11 cellular contexts compared by ENCODE assay signal in the genomic region with DNA sequence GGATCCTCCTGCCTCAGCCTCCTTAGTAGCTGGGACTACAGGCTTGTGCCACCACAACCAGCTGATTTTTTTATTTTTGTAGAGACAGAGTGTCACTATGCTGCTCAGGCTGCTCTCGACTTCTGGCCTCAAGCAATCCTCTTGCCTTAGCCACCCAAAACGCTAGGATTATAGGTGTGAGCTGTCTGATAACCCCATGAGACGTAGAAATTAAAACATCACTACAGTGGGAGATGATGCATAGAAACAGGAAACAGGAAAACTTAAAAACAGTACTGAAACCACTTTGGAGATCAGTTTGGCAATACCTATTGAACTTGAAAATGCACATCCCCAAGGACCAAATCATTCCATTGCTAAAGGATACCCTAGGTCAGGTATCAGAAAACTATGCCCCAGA. TPM values are rescaled to one million over a fixed set of nuclear protein-coding genes. Genes with fewer than 3 reads are reported as not detected.
DNase-seq lines count a peak whose midpoint lies in the region; ATAC-seq and TF ChIP-seq lines count a peak whose summit lies in the region.
"Had no signal": no experiment of that assay in that cellular context is flagged by ENCODE, and none has a peak within 500 bp of the region (broad histone marks: within the 10 kb centered on the region; RNA-seq: fewer than 3 reads in every experiment).

No MANE protein-coding gene starts in this region.

- H3K36me3 ChIP-seq in heart left ventricle (no peaks in the 10 kb centered on the region), lower lobe of right lung (no peaks in the 10 kb centered on the region), vagina (no peaks in the 10 kb centered on the region), WERI-Rb-1 (peaks cover 2% of the 10 kb centered on the region; the same call in 1 of the 2 replicates), prostate gland (no peaks in the 10 kb centered on the region)
- H3K36me3 ChIP-seq: pancreas had no signal

- no peaks in the 10 kb centered on the region for H3K27me3 Mint-ChIP-seq in T-helper 17 cell

- H3K27ac ChIP-seq in heart left ventricle: peak overlapping the region in 7 of 12 donors; percentile 8 to 66 (median 40)
- peak overlapping the region; percentile 6 for H3K27ac ChIP-seq in lower lobe of right lung
- H3K27ac ChIP-seq in vagina: peak overlapping the region; percentile 66
- no peak overlapping the region for H3K27ac ChIP-seq in WERI-Rb-1
- H3K27ac ChIP-seq in prostate gland: no peak overlapping the region
- H3K27ac ChIP-seq: C4-2B had no signal

- H3K27ac Mint-ChIP-seq in T-helper 17 cell: peak overlapping the region; percentile 85

- intact Hi-C loops in heart left ventricle (cut with DNase I) (no loop called here), Right ventricle myocardium inferior (cut with DNase I) (no loop called here), lower lobe of right lung (cut with DNase I) (no loop called here), vagina (cut with DNase I) (no loop called here), prostate gland (cut with DNase I) (no loop called here)

- ATAC-seq in heart left ventricle: no peak
- no peak for ATAC-seq in Right ventricle myocardium inferior
- ATAC-seq in T-helper 17 cell: peak; percentile 16
- ATAC-seq in lower lobe of right lung: no peak

- TF ChIP-seq POLR2A in heart left ventricle (IDR thresholded peaks at IDR 0.05) (no peak), vagina (IDR thresholded peaks at IDR 0.05) (no peak), prostate gland (IDR thresholded peaks at IDR 0.05) (no peak)

- H3K9me3 ChIP-seq in heart left ventricle: no peaks in the 10 kb centered on the region
- H3K9me3 ChIP-seq in T-helper 17 cell (ENCODE audit: control insufficient read depth, low read length, poor library complexity, severe bottlenecking): no peaks in the 10 kb centered on the region
- no peaks in the 10 kb centered on the region for H3K9me3 ChIP-seq in lower lobe of right lung
- no peaks in the 10 kb centered on the region for H3K9me3 ChIP-seq in vagina
- no peaks in the 10 kb centered on the region for H3K9me3 ChIP-seq in WERI-Rb-1 (ENCODE audit: severe bottlenecking)
- no peaks in the 10 kb centered on the region for H3K9me3 ChIP-seq in prostate gland
- H3K9me3 ChIP-seq: pancreas had no signal

- H3K27me3 ChIP-seq in heart left ventricle: no peaks in the 10 kb centered on the region
- H3K27me3 ChIP-seq in lower lobe of right lung (ENCODE audit: low read depth): no peaks in the 10 kb centered on the region
- no peaks in the 10 kb centered on the region for H3K27me3 ChIP-seq in vagina
- H3K27me3 ChIP-seq in WERI-Rb-1 (ENCODE audit: insufficient read depth, low read depth, severe bottlenecking): no peaks in the 10 kb centered on the region
- no peaks in the 10 kb centered on the region for H3K27me3 ChIP-seq in prostate gland (replicated peaks; ENCODE audit: insufficient read depth)
- H3K27me3 ChIP-seq: pancreas had no signal

- H3K4me1 Mint-ChIP-seq in T-helper 17 cell: peaks cover 52% of the 10 kb centered on the region

- H3K4me3 ChIP-seq in heart left ventricle (no peak overlapping the region), lower lobe of right lung (no peak overlapping the region), vagina (no peak overlapping the region), WERI-Rb-1 (ENCODE audit: low read depth, low read length) (no peak overlapping the region), prostate gland (no peak overlapping the region)
- H3K4me3 ChIP-seq: pancreas had no signal

- TF ChIP-seq CTCF in heart left ventricle (IDR thresholded peaks at IDR 0.05) (no peak), lower lobe of right lung (IDR thresholded peaks at IDR 0.05) (no peak), vagina (IDR thresholded peaks at IDR 0.05) (no peak), WERI-Rb-1 (IDR thresholded peaks at IDR 0.05; ENCODE audit: low read depth, low read length) (no peak), prostate gland (IDR thresholded peaks at IDR 0.05) (no peak)

- WGBS in heart left ventricle, 4 donors: 76 to 86% (median 81%) methylated on average over 3 of the region's 3 CpGs
- WGBS in prostate gland: 91% methylated on average over 3 of the region's 3 CpGs

- H3K4me3 Mint-ChIP-seq in T-helper 17 cell: peak overlapping the region; percentile 72

- peaks cover 5 to 96% (median 70%) of the 10 kb centered on the region in 12 donors for H3K4me1 ChIP-seq in heart left ventricle
- peaks cover 79% of the 10 kb centered on the region for H3K4me1 ChIP-seq in lower lobe of right lung
- peaks cover 65% of the 10 kb centered on the region for H3K4me1 ChIP-seq in vagina
- peaks cover 10% of the 10 kb centered on the region for H3K4me1 ChIP-seq in prostate gland (replicated peaks)

- H3K36me3 Mint-ChIP-seq in T-helper 17 cell (ENCODE audit: low read depth): no peaks in the 10 kb centered on the region

- DNase-seq in heart left ventricle (no peak), Right ventricle myocardium inferior (ENCODE audit: missing footprints) (no peak), T-helper 17 cell (no peak), lower lobe of right lung (no peak), vagina (ENCODE audit: extremely low spot score in 2 of 2) (no peak), NCI-H1048 (lab: John Stamatoyannopoulos, UW) (no peak), WERI-Rb-1 (no peak), prostate gland (ENCODE audit: low spot score) (no peak)
- DNase-seq: anterior cingulate cortex, pancreas had no signal

RNA-seq across cellular contexts. Expression of gene SENP6, which starts 10.8 kb away (rescaled TPM):
- 10 to 100 TPM; 49.9 to 71.5 (median 54.4) TPM for total RNA-seq in heart left ventricle
- 10 to 100 TPM; 16.2 to 23.7 TPM for polyA plus RNA-seq in heart left ventricle
- total RNA-seq in Right ventricle myocardium inferior: 53.9 TPM
- 100 to 1,000 TPM in 1 of 2 donors, 10 to 100 TPM in 1; 95.3 to 103 TPM for total RNA-seq in T-helper 17 cell
- 84.4 TPM for total RNA-seq in lower lobe of right lung
- total RNA-seq in vagina: 78.8 TPM
- 10 to 100 TPM; 71.5 to 99.5 TPM for total RNA-seq in prostate gland

Comparison
In these comparisons a context has a peak if more than half of its experiments do, and no peak if none do; other contexts are left out.
1. H3K27ac ChIP-seq: peak in heart left ventricle (7 of 12), lower lobe of right lung (single experiment) and vagina (single experiment); none in WERI-Rb-1 (single experiment) and prostate gland (0 of 2).